12 cellular contexts compared by ENCODE assay signal in the genomic region with DNA sequence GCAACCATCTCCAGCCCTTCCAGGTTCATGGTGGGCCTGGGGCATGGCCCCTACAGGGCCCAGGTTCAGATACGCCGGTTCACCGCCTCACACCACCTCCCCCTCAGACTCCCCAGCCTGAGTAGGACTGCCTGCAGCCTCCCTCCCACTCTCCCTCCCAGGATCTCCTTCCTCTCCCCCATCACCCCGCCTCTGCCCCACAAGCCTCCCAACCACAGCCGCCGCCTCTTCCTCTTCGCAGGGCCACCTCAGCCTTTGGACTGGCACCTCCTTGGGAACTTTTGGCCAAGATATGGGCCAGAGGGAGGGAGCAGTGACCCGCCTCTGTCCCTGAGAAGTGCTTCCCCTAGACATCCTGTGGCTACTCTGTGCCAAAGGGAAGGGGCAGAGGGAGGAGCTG. TPM values are rescaled to one million over a fixed set of nuclear protein-coding genes. Genes with fewer than 3 reads are reported as not detected.
DNase-seq lines count a peak whose midpoint lies in the region; ATAC-seq and TF ChIP-seq lines count a peak whose summit lies in the region.
"Had no signal": no experiment of that assay in that cellular context is flagged by ENCODE, and none has a peak within 500 bp of the region (broad histone marks: within the 10 kb centered on the region; RNA-seq: fewer than 3 reads in every experiment).

No MANE protein-coding gene starts in this region.

- H3K4me3 ChIP-seq in upper lobe of right lung = no peak overlapping the region
- no peak overlapping the region for H3K4me3 ChIP-seq in ascending aorta
- H3K4me3 ChIP-seq: ovary had no signal

- peaks cover 52% of the 10 kb centered on the region for H3K4me1 Mint-ChIP-seq in activated naive CD8-positive, alpha-beta T cell treated with anti-CD3 and anti-CD28 coated beads, Interleukin-2, amount 10 ng/mL, durations not matched to agents 7 days and 5 days

- no peaks in the 10 kb centered on the region for H3K36me3 Mint-ChIP-seq in activated naive CD8-positive, alpha-beta T cell treated with anti-CD3 and anti-CD28 coated beads, Interleukin-2, amount 10 ng/mL, durations not matched to agents 7 days and 5 days

- H3K4me3 Mint-ChIP-seq in activated naive CD8-positive, alpha-beta T cell treated with anti-CD3 and anti-CD28 coated beads, Interleukin-2, amount 10 ng/mL, durations not matched to agents 7 days and 5 days = peak overlapping the region; percentile 12

- H3K27ac ChIP-seq in upper lobe of right lung (no peak overlapping the region), ascending aorta (no peak overlapping the region)
- H3K27ac ChIP-seq: ovary had no signal

- H3K9me3 Mint-ChIP-seq in activated naive CD8-positive, alpha-beta T cell treated with anti-CD3 and anti-CD28 coated beads, Interleukin-2, amount 10 ng/mL, durations not matched to agents 7 days and 5 days = no peaks in the 10 kb centered on the region

- H3K27me3 ChIP-seq in upper lobe of right lung = no peaks in the 10 kb centered on the region
- H3K27me3 ChIP-seq in ascending aorta = no peaks in the 10 kb centered on the region
- H3K27me3 ChIP-seq: ovary had no signal

- POLR2A ChIA-PET in activated naive CD8-positive, alpha-beta T cell treated with anti-CD3 and anti-CD28 coated beads, Interleukin-2, amount 10 ng/mL, durations not matched to agents 7 days and 5 days (lab: Charles Lee) = interaction anchor here (1.9 kb wide), 1 partner anchor 17 kb away, joined by 13 read pairs; a partner anchor contains a TSS

- H3K4me1 ChIP-seq in upper lobe of right lung (peaks cover 24% of the 10 kb centered on the region), ascending aorta (peaks cover 4 to 5% of the 10 kb centered on the region in 2 donors)

- H3K27ac Mint-ChIP-seq in activated naive CD8-positive, alpha-beta T cell treated with anti-CD3 and anti-CD28 coated beads, Interleukin-2, amount 10 ng/mL, durations not matched to agents 7 days and 5 days = peak overlapping the region; percentile 27

- H3K9me3 ChIP-seq in upper lobe of right lung (no peaks in the 10 kb centered on the region), ascending aorta (no peaks in the 10 kb centered on the region)
- H3K9me3 ChIP-seq: ovary had no signal

- no peak for TF ChIP-seq CTCF in upper lobe of right lung (IDR thresholded peaks at IDR 0.05)
- no peak for TF ChIP-seq CTCF in ascending aorta (IDR thresholded peaks at IDR 0.05)

- H3K27me3 Mint-ChIP-seq in activated naive CD8-positive, alpha-beta T cell treated with anti-CD3 and anti-CD28 coated beads, Interleukin-2, amount 10 ng/mL, durations not matched to agents 7 days and 5 days = no peaks in the 10 kb centered on the region

- H3K36me3 ChIP-seq in upper lobe of right lung (no peaks in the 10 kb centered on the region), ascending aorta (no peaks in the 10 kb centered on the region)
- H3K36me3 ChIP-seq: ovary had no signal

- ATAC-seq in activated naive CD8-positive, alpha-beta T cell treated with anti-CD3 and anti-CD28 coated beads, Interleukin-2, amount 10 ng/mL, durations not matched to agents 7 days and 5 days (ENCODE audit: low read depth) = no peak
- ATAC-seq in upper lobe of right lung (peak; percentile 62), HG03571 (IDR thresholded peaks at IDR 0.05; ENCODE audit: unreplicated experiment) (no peak), HG03442 (IDR thresholded peaks at IDR 0.05; ENCODE audit: unreplicated experiment) (no peak)

- DNase-seq in stimulated activated CD4-positive, alpha-beta T cell treated with anti-CD3 and anti-CD28 coated beads, Interleukin-15, amount 100 ng/mL, for 24 hours = peak; percentile 29
- no peak for DNase-seq in stimulated activated CD4-positive, alpha-beta T cell treated with anti-CD3 and anti-CD28 coated beads, Interleukin-2, amount 100 ng/mL, for 48 hours
- DNase-seq in NOMO-1 treated with DMSO at 0.1 percent for 48 hours (lab: John Stamatoyannopoulos, UW; ENCODE audit: unreplicated experiment) = peak; percentile 29
- DNase-seq in activated naive CD8-positive, alpha-beta T cell treated with anti-CD3 and anti-CD28 coated beads, Interleukin-2, amount 10 ng/mL, durations not matched to agents 7 days and 5 days = peak; percentile 42
- peak; percentile 85 for DNase-seq in upper lobe of right lung
- no peak for DNase-seq in ascending aorta (ENCODE audit: low spot score in 2 of 2)
- DNase-seq: activated T-cell treated with anti-CD3 and anti-CD28 coated beads for 4 hours, NCI-H187 treated with DMSO at 0.1 percent for 48 hours had no signal

- intact Hi-C loops in upper lobe of right lung (cut with DNase I) = no loop called here
- intact Hi-C loops in ascending aorta (cut with DNase I) = no loop called here

RNA-seq across cellular contexts. Expression of a gene that starts 9.3 kb away (rescaled TPM):
- 1 to 10 TPM; 3.1 to 4.1 TPM for total RNA-seq in activated naive CD8-positive, alpha-beta T cell treated with anti-CD3 and anti-CD28 coated beads, Interleukin-2, amount 10 ng/mL, durations not matched to agents 7 days and 5 days
- total RNA-seq in upper lobe of right lung (3.0 TPM), ascending aorta (1.1 TPM)

RNA-seq across cellular contexts. Expression of a gene that starts 16.1 kb away (rescaled TPM):
- total RNA-seq in activated naive CD8-positive, alpha-beta T cell treated with anti-CD3 and anti-CD28 coated beads, Interleukin-2, amount 10 ng/mL, durations not matched to agents 7 days and 5 days = 100 to 1,000 TPM; 207 to 212 TPM
- total RNA-seq in upper lobe of right lung (91.6 TPM), ascending aorta (66.8 TPM)

RNA-seq across cellular contexts. Expression of a gene that starts 51.1 kb away (rescaled TPM):
- 10 to 100 TPM; 29.2 to 30.5 TPM for total RNA-seq in activated naive CD8-positive, alpha-beta T cell treated with anti-CD3 and anti-CD28 coated beads, Interleukin-2, amount 10 ng/mL, durations not matched to agents 7 days and 5 days
- total RNA-seq in upper lobe of right lung (18.0 TPM), ascending aorta (28.7 TPM)

RNA-seq across cellular contexts. Expression of a gene that starts 58.4 kb away (rescaled TPM):
- total RNA-seq in activated naive CD8-positive, alpha-beta T cell treated with anti-CD3 and anti-CD28 coated beads, Interleukin-2, amount 10 ng/mL, durations not matched to agents 7 days and 5 days = not detected
- 1.2 TPM for total RNA-seq in upper lobe of right lung
- not detected for total RNA-seq in ascending aorta
- total RNA-seq: lung microvascular endothelial cell, ovary had no signal

Comparison
In these comparisons a context has a peak if more than half of its experiments do, and no peak if none do; other contexts are left out.
1. DNase-seq: peak in stimulated activated CD4-positive, alpha-beta T cell treated with anti-CD3 and anti-CD28 coated beads, Interleukin-15, amount 100 ng/mL, for 24 hours (single experiment), NOMO-1 treated with DMSO at 0.1 percent for 48 hours (single experiment), activated naive CD8-positive, alpha-beta T cell treated with anti-CD3 and anti-CD28 coated beads, Interleukin-2, amount 10 ng/mL, durations not matched to agents 7 days and 5 days (single experiment) and upper lobe of right lung (single experiment); none in stimulated activated CD4-positive, alpha-beta T cell treated with anti-CD3 and anti-CD28 coated beads, Interleukin-2, amount 100 ng/mL, for 48 hours (0 of 2) and ascending aorta (0 of 2).